8 cellular contexts compared by ENCODE assay signal in the genomic region with DNA sequence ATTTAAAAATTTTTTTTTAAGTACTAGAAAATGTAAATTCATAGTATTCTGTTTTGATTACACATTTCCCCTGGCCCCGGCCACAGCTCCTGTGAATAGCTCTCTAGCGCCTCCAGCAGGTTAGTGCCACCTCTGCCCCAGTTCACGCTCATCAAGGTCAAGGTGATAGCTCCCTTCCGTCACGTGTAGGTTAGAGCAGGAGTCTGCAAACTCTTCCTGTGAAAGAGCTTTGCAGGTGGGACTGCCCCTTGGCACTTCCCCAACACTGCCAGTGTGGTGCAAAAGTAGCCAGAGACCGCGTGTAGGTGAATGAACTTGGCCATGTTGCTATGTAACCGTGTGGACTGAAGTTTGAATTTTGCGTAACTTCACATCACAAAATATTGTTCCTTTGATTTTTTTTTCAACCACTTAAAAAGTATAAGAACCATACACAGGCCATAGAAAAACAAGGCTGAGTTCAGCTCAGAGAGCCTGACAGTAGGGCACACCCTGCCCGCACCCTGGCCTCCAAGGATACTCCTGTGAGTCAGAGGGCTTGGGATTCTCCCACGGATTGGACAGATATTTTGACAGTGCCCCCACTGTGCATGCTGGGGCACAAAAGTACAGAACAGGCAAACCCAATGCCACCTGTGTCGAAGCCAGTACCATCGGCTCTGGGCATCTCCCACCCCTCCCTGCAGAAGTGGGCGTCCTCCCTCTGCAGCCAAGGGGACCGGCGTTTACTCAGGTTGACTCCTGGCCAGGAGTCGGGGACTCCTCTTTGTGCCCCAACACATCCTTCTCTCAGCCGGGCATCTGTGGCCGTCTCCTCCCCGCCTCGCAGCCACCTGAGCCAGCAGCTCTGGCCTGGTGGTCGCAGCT.
DNase-seq lines count a peak whose midpoint lies in the region; ATAC-seq and TF ChIP-seq lines count a peak whose summit lies in the region.

No MANE protein-coding gene starts in this region.

- H3K36me3 ChIP-seq in heart left ventricle, result peaks cover 0 to 51% (median 20%) of the 10 kb centered on the region in 9 donors
- peaks cover 38% of the 10 kb centered on the region for H3K36me3 ChIP-seq in RWPE2 (ENCODE audit: low read depth)

- no peak overlapping the region for H3K27ac ChIP-seq in heart left ventricle
- peak overlapping the region; percentile 52 for H3K27ac ChIP-seq in RWPE2 (ENCODE audit: poor library complexity, severe bottlenecking)

- H3K4me3 ChIP-seq in heart left ventricle (no peak overlapping the region), RWPE2 (ENCODE audit: severe bottlenecking) (no peak overlapping the region)

- TF ChIP-seq POLR2A in heart left ventricle (IDR thresholded peaks at IDR 0.05), result no peak

- 89 to 91% (median 90%) methylated on average over 21 to 22 of the region's 22 CpGs for WGBS in heart left ventricle, 4 donors

- H3K27me3 ChIP-seq in heart left ventricle, result no peaks in the 10 kb centered on the region
- H3K27me3 ChIP-seq in RWPE2 (ENCODE audit: insufficient read depth, poor library complexity, severe bottlenecking), result no peaks in the 10 kb centered on the region

- TF ChIP-seq CTCF in heart left ventricle (IDR thresholded peaks at IDR 0.05) (peak in 11 of 12 donors; percentile 11 to 55 (median 38)), RWPE2 (IDR thresholded peaks at IDR 0.05; ENCODE audit: poor library complexity, severe bottlenecking) (peak; percentile 39)

- H3K4me1 ChIP-seq in heart left ventricle (peaks cover 0 to 6% (median 0%) of the 10 kb centered on the region in 12 donors), RWPE2 (ENCODE audit: insufficient read depth, poor library complexity, severe bottlenecking) (peaks cover 14% of the 10 kb centered on the region)

- DNase-seq in heart left ventricle (no peak), left cardiac atrium (no peak), RWPE2 (ENCODE audit: low spot score) (no peak), iPS-NIHi7 (ENCODE audit: extremely low spot score) (peak; percentile 89), occipital lobe (lab: John Stamatoyannopoulos, UW) (no peak)
- peak; percentile 83 for DNase-seq in activated naive CD4-positive, alpha-beta T cell treated with Interleukin-2 at 50 U/mL for 16 hours
- DNase-seq in stimulated activated CD8-positive, alpha-beta memory T cell treated with anti-CD3 and anti-CD28 coated beads, Interleukin-15, amount 100 ng/mL, for 1 hour (ENCODE audit: low read depth), result peak; percentile 58

- intact Hi-C loops in heart left ventricle (cut with DNase I), result no loop called here
- intact Hi-C loops in left cardiac atrium (cut with DNase I), result no loop called here

- ATAC-seq in heart left ventricle (no peak), left cardiac atrium (no peak), RWPE2 (ENCODE audit: low read depth) (no peak), HG03439 (IDR thresholded peaks at IDR 0.05; ENCODE audit: unreplicated experiment) (no peak)

- no peaks in the 10 kb centered on the region for H3K9me3 ChIP-seq in heart left ventricle
- H3K9me3 ChIP-seq in RWPE2 (ENCODE audit: severe bottlenecking), result no peaks in the 10 kb centered on the region

Comparison
In these comparisons a context has a peak if more than half of its experiments do, and no peak if none do; other contexts are left out.
1. DNase-seq: peak in activated naive CD4-positive, alpha-beta T cell treated with Interleukin-2 at 50 U/mL for 16 hours (single experiment), iPS-NIHi7 (single experiment) and stimulated activated CD8-positive, alpha-beta memory T cell treated with anti-CD3 and anti-CD28 coated beads, Interleukin-15, amount 100 ng/mL, for 1 hour (single experiment); none in heart left ventricle (0 of 5), left cardiac atrium (single experiment), RWPE2 (single experiment) and occipital lobe (single experiment).